In genomic region chr3:46593274-46593862, GRCh38 we compare ENCODE assay signal across 2 cellular contexts.
TF ChIP-seq lines count a peak whose summit lies in the region.

No MANE protein-coding gene starts in this region.

TF ChIP-seq in GM23338, 12 proteins besides CTCF, POLR2A, EP300 and RAD21 (continued from another document):
- TF ChIP-seq ZNF462 (CRISPR knock-in tag; IDR thresholded peaks at IDR 0.05) (no peak), CREB1 (CRISPR knock-in tag; IDR thresholded peaks at IDR 0.05; ENCODE audit: low read depth) (no peak), NANOG (IDR thresholded peaks at IDR 0.05; ENCODE audit: borderline replicate concordance) (no peak), ZNF331 (CRISPR knock-in tag; IDR thresholded peaks at IDR 0.05; ENCODE audit: low read depth) (no peak)

TF ChIP-seq in WTC11, 78 proteins besides CTCF, POLR2A, EP300 and RAD21 (continued from another document):
- no peak for TF ChIP-seq FOXP4 (CRISPR knock-in tag; IDR thresholded peaks at IDR 0.05)
